Comparison of ENCODE assay signal across 1 cellular context in genomic region chr18:32468147-32468845, GRCh38.
TF ChIP-seq lines count a peak whose summit lies in the region.

No MANE protein-coding gene starts in this region.

TF ChIP-seq in liver, 16 proteins besides CTCF, POLR2A, EP300 and RAD21 (continued from another document):
- TF ChIP-seq REST (IDR thresholded peaks at IDR 0.05) (no peak), ZBTB33 (IDR thresholded peaks at IDR 0.05) (no peak), RXRA (IDR thresholded peaks at IDR 0.05) (no peak), TAF1 (conservative IDR thresholded peaks at IDR 0.05) (no peak)
